ENCODE assay signal across 12 cellular contexts in the genomic region with DNA sequence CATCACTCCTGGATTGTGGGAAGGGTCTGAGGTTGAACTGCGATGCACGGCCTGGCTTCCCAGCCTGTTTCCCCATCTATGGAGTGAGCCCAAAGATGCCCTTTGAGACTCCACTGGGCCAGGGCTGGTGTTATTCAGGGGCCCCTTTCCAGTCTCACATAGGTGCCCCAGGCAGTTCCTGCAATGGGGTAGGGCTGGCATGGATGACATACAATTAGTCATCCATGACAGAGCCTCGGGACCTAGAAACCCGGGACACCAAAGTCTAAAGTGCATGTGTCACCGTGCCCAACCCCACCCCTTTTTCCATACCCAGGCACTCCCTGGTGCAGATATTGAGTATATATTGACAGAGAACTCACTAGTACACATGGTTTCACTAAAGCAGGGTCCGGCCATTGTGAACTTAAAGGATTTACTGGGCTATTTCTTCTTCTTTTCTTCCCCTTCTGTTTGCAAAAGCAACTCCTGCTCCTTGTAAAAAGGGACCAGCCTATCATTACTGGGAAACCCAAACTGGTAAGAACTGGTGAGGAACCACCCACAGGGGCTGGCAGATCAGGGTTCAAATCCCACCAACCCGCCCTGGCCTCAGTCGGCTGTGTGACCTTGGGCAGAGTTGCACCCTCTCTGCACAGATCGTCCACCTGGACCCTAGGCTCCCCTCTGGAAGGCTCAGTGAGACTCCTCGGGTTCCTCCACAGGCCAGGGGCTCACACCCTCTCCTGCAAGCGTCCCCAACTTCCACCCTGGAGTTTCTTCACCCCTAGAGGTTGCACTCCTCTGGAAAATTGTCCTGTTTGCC. TPM values are rescaled to one million over a fixed set of nuclear protein-coding genes. Genes with fewer than 3 reads are reported as not detected.
DNase-seq lines count a peak whose midpoint lies in the region; ATAC-seq and TF ChIP-seq lines count a peak whose summit lies in the region.
"Had no signal": no experiment of that assay in that cellular context is flagged by ENCODE, and none has a peak within 500 bp of the region (broad histone marks: within the 10 kb centered on the region; RNA-seq: fewer than 3 reads in every experiment).

No MANE protein-coding gene starts in this region.

- no peaks in the 10 kb centered on the region for H3K9me2 ChIP-seq in GM23248 (ENCODE audit: insufficient read depth)

- H3K9me3 ChIP-seq in GM23248 (ENCODE audit: low read depth) (no peaks in the 10 kb centered on the region), Peyer's patch (no peaks in the 10 kb centered on the region), right atrium auricular region (no peaks in the 10 kb centered on the region)

- H3K4me2 ChIP-seq in GM23248 (ENCODE audit: unreplicated experiment), result no peak overlapping the region

- TF ChIP-seq POLR2A in Peyer's patch (IDR thresholded peaks at IDR 0.05), result peak; percentile 43 to 90

- H3K27me3 ChIP-seq in GM23248 (replicated peaks; ENCODE audit: insufficient read depth), result peaks cover 34% of the 10 kb centered on the region
- H3K27me3 ChIP-seq in Peyer's patch, result no peaks in the 10 kb centered on the region
- H3K27me3 ChIP-seq in right atrium auricular region, result peaks cover 8 to 15% of the 10 kb centered on the region in 2 donors

- H3K36me3 ChIP-seq in GM23248 (ENCODE audit: low read depth) (no peaks in the 10 kb centered on the region), Peyer's patch (peaks cover 0 to 14% (median 0%) of the 10 kb centered on the region in 3 donors), right atrium auricular region (no peaks in the 10 kb centered on the region)

- TF ChIP-seq CTCF in Peyer's patch (IDR thresholded peaks at IDR 0.05), result no peak
- no peak for TF ChIP-seq CTCF in right atrium auricular region (IDR thresholded peaks at IDR 0.05)

- no peak overlapping the region for H2AFZ ChIP-seq in GM23248

- no peaks in the 10 kb centered on the region for H3F3A ChIP-seq in GM23248 (ENCODE audit: insufficient read depth)

- H3K9ac ChIP-seq in GM23248, result no peak overlapping the region

- DNase-seq in GM23248, result peak; percentile 83
- DNase-seq in Peyer's patch, result peak in 2 of 3 donors; percentile 88
- peak; percentile 73 for DNase-seq in epithelial cell of prostate (ENCODE audit: low read depth, low spot score)
- peak; percentile 68 for DNase-seq in stimulated activated CD4-positive, alpha-beta T cell treated with anti-CD3 and anti-CD28 coated beads, Interleukin-4, amount 100 ng/mL, for 24 hours
- DNase-seq in right atrium auricular region (ENCODE audit: low spot score), result no peak
- no peak for DNase-seq in foreskin melanocyte
- DNase-seq: effector CD4-positive, alpha-beta T cell; NCI-H1417; T-helper 9 cell had no signal

- H3K79me2 ChIP-seq in GM23248 (ENCODE audit: insufficient read depth), result no peaks in the 10 kb centered on the region

- no peak overlapping the region for H3K27ac ChIP-seq in GM23248
- H3K27ac ChIP-seq in Peyer's patch, result peak overlapping the region in 3 of 4 donors; percentile 83 to 98 (median 95)
- H3K27ac ChIP-seq in epithelial cell of prostate, result peak overlapping the region; percentile 91
- H3K27ac ChIP-seq in right atrium auricular region, result no peak overlapping the region

- ATAC-seq in HG02981 (IDR thresholded peaks at IDR 0.05; ENCODE audit: unreplicated experiment), result no peak
- ATAC-seq in HG03280 (IDR thresholded peaks at IDR 0.05; ENCODE audit: unreplicated experiment), result no peak

- WGBS in GM23248 (ENCODE audit: low coverage in 1 of 2, low lambda C conversion rate in 2 of 2, missing lambda C conversion rate in 2 of 2), 2 experiments, result 38 to 45% methylated on average over 11 of the region's 11 CpGs

- in situ Hi-C loops in GM23248 (cut with MboI), result no loop called here

- H3K4me1 ChIP-seq in GM23248 (ENCODE audit: insufficient read depth) (no peaks in the 10 kb centered on the region), Peyer's patch (peaks cover 0 to 11% (median 0%) of the 10 kb centered on the region in 4 donors), right atrium auricular region (peaks cover 0 to 8% of the 10 kb centered on the region in 2 donors)

- H4K20me1 ChIP-seq in GM23248 (ENCODE audit: insufficient read depth), result no peaks in the 10 kb centered on the region

- H3K4me3 ChIP-seq in GM23248 (no peak overlapping the region), Peyer's patch (peak overlapping the region in 2 of 4 donors; percentile 54 to 78), right atrium auricular region (no peak overlapping the region)

RNA-seq across cellular contexts. Expression of a gene that starts 2.7 kb away (rescaled TPM):
- total RNA-seq in GM23248 (2014; rRNA removed; shearing (Covaris generic)), result not detected in 2 replicates
- polyA plus RNA-seq in GM23248 (2016; fragmentation: Nextera tagmentation; extraction: Ambion mirVana), result not detected in 2 replicates
- 100 to 1,000 TPM in 3 of 4 donors, 10 to 100 TPM in 1; 13.2 to 154 (median 127) TPM for total RNA-seq in Peyer's patch
- not detected for total RNA-seq in right atrium auricular region
- total RNA-seq: lung microvascular endothelial cell had no signal

RNA-seq across cellular contexts. Expression of a gene that starts 23.7 kb away (rescaled TPM):
- not detected in 2 replicates for total RNA-seq in GM23248 (2014; rRNA removed; shearing (Covaris generic))
- not detected in 2 replicates for polyA plus RNA-seq in GM23248 (2016; fragmentation: Nextera tagmentation; extraction: Ambion mirVana)
- total RNA-seq in Peyer's patch, result not detected
- not detected for total RNA-seq in right atrium auricular region
- total RNA-seq: lung microvascular endothelial cell had no signal

RNA-seq across cellular contexts. Expression of a gene that starts 46.3 kb away (rescaled TPM):
- total RNA-seq in GM23248 (2014; rRNA removed; shearing (Covaris generic)), result 0.43 and 0.89 TPM in 2 replicates
- 0.96 and 1.1 TPM in 2 replicates for polyA plus RNA-seq in GM23248 (2016; fragmentation: Nextera tagmentation; extraction: Ambion mirVana)
- total RNA-seq in Peyer's patch, result 10 to 100 TPM in 1 of 4 donors, 1 to 10 TPM in 3; 2.3 to 41.3 (median 5.3) TPM
- 1 to 10 TPM in 1 of 2 donors, under 1 TPM in 1; 0.19 to 1.3 TPM for total RNA-seq in right atrium auricular region

RNA-seq across cellular contexts. Expression of a gene that starts 50.2 kb away (rescaled TPM):
- 5.9 and 8.7 TPM in 2 replicates for total RNA-seq in GM23248 (2014; rRNA removed; shearing (Covaris generic))
- 4.1 and 5.0 TPM in 2 replicates for polyA plus RNA-seq in GM23248 (2016; fragmentation: Nextera tagmentation; extraction: Ambion mirVana)
- total RNA-seq in Peyer's patch, result 10 to 100 TPM in 1 of 4 donors, 1 to 10 TPM in 3; 4.0 to 32.2 (median 5.4) TPM
- total RNA-seq in right atrium auricular region, result 1 to 10 TPM in 1 of 2 donors, under 1 TPM in 1; 0.93 to 4.0 TPM

Comparison
In these comparisons a context has a peak if more than half of its experiments do, and no peak if none do; other contexts are left out.
1. DNase-seq: peak in GM23248 (single experiment), Peyer's patch (2 of 3), epithelial cell of prostate (single experiment) and stimulated activated CD4-positive, alpha-beta T cell treated with anti-CD3 and anti-CD28 coated beads, Interleukin-4, amount 100 ng/mL, for 24 hours (single experiment); none in right atrium auricular region (single experiment) and foreskin melanocyte (single experiment).
2. H3K27ac ChIP-seq: peak in Peyer's patch (3 of 4) and epithelial cell of prostate (single experiment); none in GM23248 (single experiment) and right atrium auricular region (0 of 2).
3. RNA of a gene that starts 2.7 kb away (total RNA-seq): 13.2 to 154 TPM in Peyer's patch; not detected in GM23248 and not detected in right atrium auricular region; every median in the first group is over 10 times any median in the second.